In the genomic region with DNA sequence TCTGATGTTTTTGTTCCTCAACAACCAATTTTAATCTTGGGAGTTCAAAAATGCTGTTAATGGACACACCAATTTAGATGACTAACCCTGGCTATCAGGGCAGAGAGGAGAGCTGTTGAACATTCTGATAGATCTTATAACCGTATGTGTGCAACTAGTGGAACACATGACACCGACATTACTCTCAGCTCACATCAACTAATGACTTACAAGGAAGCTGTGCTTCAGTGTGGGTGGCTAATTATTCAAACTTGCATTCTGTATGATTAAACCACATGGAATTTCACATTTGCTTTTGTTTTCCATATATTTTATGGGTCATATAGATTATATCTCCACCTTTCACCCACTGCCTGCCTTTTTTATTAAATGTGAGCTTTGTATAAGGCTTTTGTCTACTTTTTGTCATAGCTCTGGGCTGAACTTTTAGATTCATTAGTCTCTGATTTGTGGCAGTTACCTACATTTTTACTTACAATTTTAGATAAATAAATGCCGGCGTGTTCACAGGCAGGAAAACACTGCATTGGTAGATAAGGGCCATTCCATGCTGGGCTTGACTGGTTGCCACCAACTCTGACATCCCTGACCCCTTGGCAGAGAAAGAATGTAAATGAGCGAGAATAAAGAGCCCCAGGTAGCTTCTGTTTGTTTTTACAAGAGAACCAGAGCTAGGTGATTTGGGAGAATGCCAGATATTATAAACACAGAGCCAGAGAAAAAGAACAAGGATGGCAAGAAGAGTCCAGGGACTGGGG, we compare ENCODE assay signal across 1 cellular context.
TF ChIP-seq lines count a peak whose summit lies in the region.

No MANE protein-coding gene starts in this region.

TF ChIP-seq in SK-N-SH treated with all-trans-retinoic acid at 6 μM for 48 hours, 23 proteins besides CTCF, POLR2A, EP300 and RAD21 (continued from another document):
- TF ChIP-seq, protein P1, sequence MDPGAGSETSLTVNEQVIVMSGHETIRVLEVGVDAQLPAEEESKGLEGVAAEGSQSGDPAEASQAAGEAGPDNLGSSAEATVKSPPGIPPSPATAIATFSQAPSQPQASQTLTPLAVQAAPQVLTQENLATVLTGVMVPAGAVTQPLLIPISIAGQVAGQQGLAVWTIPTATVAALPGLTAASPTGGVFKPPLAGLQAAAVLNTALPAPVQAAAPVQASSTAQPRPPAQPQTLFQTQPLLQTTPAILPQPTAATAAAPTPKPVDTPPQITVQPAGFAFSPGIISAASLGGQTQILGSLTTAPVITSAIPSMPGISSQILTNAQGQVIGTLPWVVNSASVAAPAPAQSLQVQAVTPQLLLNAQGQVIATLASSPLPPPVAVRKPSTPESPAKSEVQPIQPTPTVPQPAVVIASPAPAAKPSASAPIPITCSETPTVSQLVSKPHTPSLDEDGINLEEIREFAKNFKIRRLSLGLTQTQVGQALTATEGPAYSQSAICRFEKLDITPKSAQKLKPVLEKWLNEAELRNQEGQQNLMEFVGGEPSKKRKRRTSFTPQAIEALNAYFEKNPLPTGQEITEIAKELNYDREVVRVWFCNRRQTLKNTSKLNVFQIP (CRISPR knock-in tag; IDR thresholded peaks at IDR 0.05; ENCODE audit: borderline replicate concordance, low read depth) = no peak
- TF ChIP-seq PPARA (CRISPR knock-in tag; IDR thresholded peaks at IDR 0.05; ENCODE audit: borderline replicate concordance) (no peak), ZNF565 (CRISPR knock-in tag; conservative IDR thresholded peaks at IDR 0.05; ENCODE audit: low read depth) (no peak), ZNF8 (CRISPR knock-in tag; IDR thresholded peaks at IDR 0.05) (no peak), ISL1 (CRISPR knock-in tag; IDR thresholded peaks at IDR 0.05) (no peak), ZFP3 (CRISPR knock-in tag; IDR thresholded peaks at IDR 0.05) (no peak)
- TF ChIP-seq, protein P2, sequence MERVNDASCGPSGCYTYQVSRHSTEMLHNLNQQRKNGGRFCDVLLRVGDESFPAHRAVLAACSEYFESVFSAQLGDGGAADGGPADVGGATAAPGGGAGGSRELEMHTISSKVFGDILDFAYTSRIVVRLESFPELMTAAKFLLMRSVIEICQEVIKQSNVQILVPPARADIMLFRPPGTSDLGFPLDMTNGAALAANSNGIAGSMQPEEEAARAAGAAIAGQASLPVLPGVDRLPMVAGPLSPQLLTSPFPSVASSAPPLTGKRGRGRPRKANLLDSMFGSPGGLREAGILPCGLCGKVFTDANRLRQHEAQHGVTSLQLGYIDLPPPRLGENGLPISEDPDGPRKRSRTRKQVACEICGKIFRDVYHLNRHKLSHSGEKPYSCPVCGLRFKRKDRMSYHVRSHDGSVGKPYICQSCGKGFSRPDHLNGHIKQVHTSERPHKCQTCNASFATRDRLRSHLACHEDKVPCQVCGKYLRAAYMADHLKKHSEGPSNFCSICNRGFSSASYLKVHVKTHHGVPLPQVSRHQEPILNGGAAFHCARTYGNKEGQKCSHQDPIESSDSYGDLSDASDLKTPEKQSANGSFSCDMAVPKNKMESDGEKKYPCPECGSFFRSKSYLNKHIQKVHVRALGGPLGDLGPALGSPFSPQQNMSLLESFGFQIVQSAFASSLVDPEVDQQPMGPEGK (CRISPR knock-in tag; IDR thresholded peaks at IDR 0.05; ENCODE audit: borderline replicate concordance) = no peak
- TF ChIP-seq, protein P3, sequence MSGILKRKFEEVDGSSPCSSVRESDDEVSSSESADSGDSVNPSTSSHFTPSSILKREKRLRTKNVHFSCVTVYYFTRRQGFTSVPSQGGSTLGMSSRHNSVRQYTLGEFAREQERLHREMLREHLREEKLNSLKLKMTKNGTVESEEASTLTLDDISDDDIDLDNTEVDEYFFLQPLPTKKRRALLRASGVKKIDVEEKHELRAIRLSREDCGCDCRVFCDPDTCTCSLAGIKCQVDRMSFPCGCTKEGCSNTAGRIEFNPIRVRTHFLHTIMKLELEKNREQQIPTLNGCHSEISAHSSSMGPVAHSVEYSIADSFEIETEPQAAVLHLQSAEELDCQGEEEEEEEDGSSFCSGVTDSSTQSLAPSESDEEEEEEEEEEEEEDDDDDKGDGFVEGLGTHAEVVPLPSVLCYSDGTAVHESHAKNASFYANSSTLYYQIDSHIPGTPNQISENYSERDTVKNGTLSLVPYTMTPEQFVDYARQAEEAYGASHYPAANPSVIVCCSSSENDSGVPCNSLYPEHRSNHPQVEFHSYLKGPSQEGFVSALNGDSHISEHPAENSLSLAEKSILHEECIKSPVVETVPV (CRISPR knock-in tag; IDR thresholded peaks at IDR 0.05) = no peak
- TF ChIP-seq, protein P4, sequence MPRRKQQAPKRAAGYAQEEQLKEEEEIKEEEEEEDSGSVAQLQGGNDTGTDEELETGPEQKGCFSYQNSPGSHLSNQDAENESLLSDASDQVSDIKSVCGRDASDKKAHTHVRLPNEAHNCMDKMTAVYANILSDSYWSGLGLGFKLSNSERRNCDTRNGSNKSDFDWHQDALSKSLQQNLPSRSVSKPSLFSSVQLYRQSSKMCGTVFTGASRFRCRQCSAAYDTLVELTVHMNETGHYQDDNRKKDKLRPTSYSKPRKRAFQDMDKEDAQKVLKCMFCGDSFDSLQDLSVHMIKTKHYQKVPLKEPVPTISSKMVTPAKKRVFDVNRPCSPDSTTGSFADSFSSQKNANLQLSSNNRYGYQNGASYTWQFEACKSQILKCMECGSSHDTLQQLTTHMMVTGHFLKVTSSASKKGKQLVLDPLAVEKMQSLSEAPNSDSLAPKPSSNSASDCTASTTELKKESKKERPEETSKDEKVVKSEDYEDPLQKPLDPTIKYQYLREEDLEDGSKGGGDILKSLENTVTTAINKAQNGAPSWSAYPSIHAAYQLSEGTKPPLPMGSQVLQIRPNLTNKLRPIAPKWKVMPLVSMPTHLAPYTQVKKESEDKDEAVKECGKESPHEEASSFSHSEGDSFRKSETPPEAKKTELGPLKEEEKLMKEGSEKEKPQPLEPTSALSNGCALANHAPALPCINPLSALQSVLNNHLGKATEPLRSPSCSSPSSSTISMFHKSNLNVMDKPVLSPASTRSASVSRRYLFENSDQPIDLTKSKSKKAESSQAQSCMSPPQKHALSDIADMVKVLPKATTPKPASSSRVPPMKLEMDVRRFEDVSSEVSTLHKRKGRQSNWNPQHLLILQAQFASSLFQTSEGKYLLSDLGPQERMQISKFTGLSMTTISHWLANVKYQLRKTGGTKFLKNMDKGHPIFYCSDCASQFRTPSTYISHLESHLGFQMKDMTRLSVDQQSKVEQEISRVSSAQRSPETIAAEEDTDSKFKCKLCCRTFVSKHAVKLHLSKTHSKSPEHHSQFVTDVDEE (CRISPR knock-in tag; IDR thresholded peaks at IDR 0.05) = no peak
